ENCODE assay signal across 1 cellular context in the genomic region with DNA sequence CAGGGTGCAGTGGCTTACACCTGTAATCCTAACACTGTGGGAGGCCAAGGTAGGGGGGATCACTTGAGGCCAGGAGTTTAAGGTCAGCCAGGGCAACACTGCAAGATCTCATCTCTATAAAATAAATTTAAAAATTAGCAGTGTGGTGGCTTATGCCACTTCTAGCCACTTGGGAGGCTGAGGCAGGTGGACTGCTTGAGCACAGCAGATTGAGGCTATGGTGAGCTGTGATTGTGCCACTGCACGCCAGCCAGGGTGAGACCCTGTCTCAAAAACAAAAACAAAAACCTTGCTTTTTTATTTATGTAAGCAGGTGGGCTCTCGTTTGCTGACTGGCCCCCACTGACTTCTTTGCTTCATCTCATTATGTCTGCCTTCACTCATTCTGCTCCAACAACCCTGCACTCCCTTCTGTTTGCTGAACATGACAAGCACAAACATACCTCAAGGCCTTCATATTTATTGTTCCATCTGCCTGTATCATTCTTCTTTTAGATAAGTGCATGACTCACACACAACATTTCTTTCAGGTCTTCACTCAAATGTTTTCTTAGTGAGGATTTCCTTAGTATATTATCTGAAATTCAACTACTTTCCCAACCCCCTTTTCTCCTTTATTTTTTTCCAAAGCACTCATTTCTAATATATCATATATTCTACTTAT.
A peak's percentile ranks its signal among the peaks of the same experiment; 100 is the strongest.
TF ChIP-seq lines count a peak whose summit lies in the region.

No MANE protein-coding gene starts in this region.

TF ChIP-seq in HepG2, 621 proteins besides CTCF, POLR2A, EP300 and RAD21 (continues in another document):
- TF ChIP-seq ZNF546 (CRISPR knock-in tag; conservative IDR thresholded peaks at IDR 0.05) (no peak), ZNF343 (CRISPR knock-in tag; IDR thresholded peaks at IDR 0.05) (no peak), REL (CRISPR knock-in tag; conservative IDR thresholded peaks at IDR 0.05) (no peak), ZNF24 (IDR thresholded peaks at IDR 0.05) (no peak), ZBTB20 (CRISPR knock-in tag; IDR thresholded peaks at IDR 0.05; ENCODE audit: borderline replicate concordance, low read depth) (no peak), PLRG1 (conservative IDR thresholded peaks at IDR 0.05) (no peak), ETV5 (CRISPR knock-in tag; IDR thresholded peaks at IDR 0.05; ENCODE audit: borderline replicate concordance) (no peak), HOXA5 (CRISPR knock-in tag; IDR thresholded peaks at IDR 0.05) (no peak), ZNF20 (CRISPR knock-in tag; IDR thresholded peaks at IDR 0.05) (no peak), FOSL2 (CRISPR knock-in tag; IDR thresholded peaks at IDR 0.05) (peak; percentile 71), NCOA2 (CRISPR knock-in tag; IDR thresholded peaks at IDR 0.05) (0 out of 2 replicates have a peak, but pooled peaks have one; percentile 41), SATB2 (CRISPR knock-in tag; IDR thresholded peaks at IDR 0.05) (no peak), SOX5 (CRISPR knock-in tag; IDR thresholded peaks at IDR 0.05; ENCODE audit: borderline replicate concordance) (peak; percentile 65; the same call in 1 of the 2 replicates), ZNF337 (CRISPR knock-in tag; IDR thresholded peaks at IDR 0.05; ENCODE audit: borderline replicate concordance, low read depth) (no peak), HMG20A (CRISPR knock-in tag; IDR thresholded peaks at IDR 0.05; ENCODE audit: borderline replicate concordance) (peak; percentile 37; the same call in 1 of the 2 replicates), POLR2AphosphoS2 (IDR thresholded peaks at IDR 0.05; ENCODE audit: low read depth, low read length) (no peak), FOXA1 (IDR thresholded peaks at IDR 0.05) (0 out of 2 replicates have a peak, but pooled peaks have one; percentile 13), FOXA1 (CRISPR knock-in tag; IDR thresholded peaks at IDR 0.05) (peak; percentile 24; the same call in 1 of the 2 replicates), ZBTB1 (CRISPR knock-in tag; IDR thresholded peaks at IDR 0.05; ENCODE audit: borderline replicate concordance) (no peak), POGZ (CRISPR knock-in tag; IDR thresholded peaks at IDR 0.05) (no peak), FOXA3 (CRISPR knock-in tag; IDR thresholded peaks at IDR 0.05) (peak; percentile 70), MBD4 (IDR thresholded peaks at IDR 0.05; ENCODE audit: borderline replicate concordance, low read length) (no peak), ZNF670 (CRISPR knock-in tag; IDR thresholded peaks at IDR 0.05; ENCODE audit: borderline replicate concordance) (no peak), PAF1 (CRISPR knock-in tag; IDR thresholded peaks at IDR 0.05) (no peak), TCF7 (IDR thresholded peaks at IDR 0.05; ENCODE audit: low read depth) (peak; percentile 32; the same call in 1 of the 2 replicates), TCF7L2 (IDR thresholded peaks at IDR 0.05; ENCODE audit: low read depth, low read length) (no peak), ZNF225 (CRISPR knock-in tag; IDR thresholded peaks at IDR 0.05) (no peak), EED (CRISPR knock-in tag; IDR thresholded peaks at IDR 0.05) (no peak), ZNF530 (CRISPR knock-in tag; IDR thresholded peaks at IDR 0.05; ENCODE audit: low read depth) (no peak), ZNF572 (CRISPR knock-in tag; IDR thresholded peaks at IDR 0.05) (no peak), ZBTB8A (CRISPR knock-in tag; IDR thresholded peaks at IDR 0.05; ENCODE audit: borderline replicate concordance, low read depth) (no peak), ESRRA (CRISPR knock-in tag; IDR thresholded peaks at IDR 0.05; ENCODE audit: low read depth) (no peak), KDM2A (CRISPR knock-in tag; IDR thresholded peaks at IDR 0.05; ENCODE audit: borderline replicate concordance, low read depth) (no peak), GATAD2A (CRISPR knock-in tag; IDR thresholded peaks at IDR 0.05) (peak; percentile 51; the same call in 1 of the 2 replicates), ASH2L (IDR thresholded peaks at IDR 0.05; ENCODE audit: insufficient read length, low read depth, low read length) (no peak)
- TF ChIP-seq, protein P1, sequence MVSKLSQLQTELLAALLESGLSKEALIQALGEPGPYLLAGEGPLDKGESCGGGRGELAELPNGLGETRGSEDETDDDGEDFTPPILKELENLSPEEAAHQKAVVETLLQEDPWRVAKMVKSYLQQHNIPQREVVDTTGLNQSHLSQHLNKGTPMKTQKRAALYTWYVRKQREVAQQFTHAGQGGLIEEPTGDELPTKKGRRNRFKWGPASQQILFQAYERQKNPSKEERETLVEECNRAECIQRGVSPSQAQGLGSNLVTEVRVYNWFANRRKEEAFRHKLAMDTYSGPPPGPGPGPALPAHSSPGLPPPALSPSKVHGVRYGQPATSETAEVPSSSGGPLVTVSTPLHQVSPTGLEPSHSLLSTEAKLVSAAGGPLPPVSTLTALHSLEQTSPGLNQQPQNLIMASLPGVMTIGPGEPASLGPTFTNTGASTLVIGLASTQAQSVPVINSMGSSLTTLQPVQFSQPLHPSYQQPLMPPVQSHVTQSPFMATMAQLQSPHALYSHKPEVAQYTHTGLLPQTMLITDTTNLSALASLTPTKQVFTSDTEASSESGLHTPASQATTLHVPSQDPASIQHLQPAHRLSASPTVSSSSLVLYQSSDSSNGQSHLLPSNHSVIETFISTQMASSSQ (IDR thresholded peaks at IDR 0.05; ENCODE audit: low read depth) = no peak
- TF ChIP-seq, protein P1 (CRISPR knock-in tag; IDR thresholded peaks at IDR 0.05; ENCODE audit: borderline replicate concordance) = no peak
- TF ChIP-seq, protein P2, sequence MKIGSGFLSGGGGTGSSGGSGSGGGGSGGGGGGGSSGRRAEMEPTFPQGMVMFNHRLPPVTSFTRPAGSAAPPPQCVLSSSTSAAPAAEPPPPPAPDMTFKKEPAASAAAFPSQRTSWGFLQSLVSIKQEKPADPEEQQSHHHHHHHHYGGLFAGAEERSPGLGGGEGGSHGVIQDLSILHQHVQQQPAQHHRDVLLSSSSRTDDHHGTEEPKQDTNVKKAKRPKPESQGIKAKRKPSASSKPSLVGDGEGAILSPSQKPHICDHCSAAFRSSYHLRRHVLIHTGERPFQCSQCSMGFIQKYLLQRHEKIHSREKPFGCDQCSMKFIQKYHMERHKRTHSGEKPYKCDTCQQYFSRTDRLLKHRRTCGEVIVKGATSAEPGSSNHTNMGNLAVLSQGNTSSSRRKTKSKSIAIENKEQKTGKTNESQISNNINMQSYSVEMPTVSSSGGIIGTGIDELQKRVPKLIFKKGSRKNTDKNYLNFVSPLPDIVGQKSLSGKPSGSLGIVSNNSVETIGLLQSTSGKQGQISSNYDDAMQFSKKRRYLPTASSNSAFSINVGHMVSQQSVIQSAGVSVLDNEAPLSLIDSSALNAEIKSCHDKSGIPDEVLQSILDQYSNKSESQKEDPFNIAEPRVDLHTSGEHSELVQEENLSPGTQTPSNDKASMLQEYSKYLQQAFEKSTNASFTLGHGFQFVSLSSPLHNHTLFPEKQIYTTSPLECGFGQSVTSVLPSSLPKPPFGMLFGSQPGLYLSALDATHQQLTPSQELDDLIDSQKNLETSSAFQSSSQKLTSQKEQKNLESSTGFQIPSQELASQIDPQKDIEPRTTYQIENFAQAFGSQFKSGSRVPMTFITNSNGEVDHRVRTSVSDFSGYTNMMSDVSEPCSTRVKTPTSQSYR (CRISPR knock-in tag; IDR thresholded peaks at IDR 0.05; ENCODE audit: borderline replicate concordance) = no peak
- TF ChIP-seq, protein P3, sequence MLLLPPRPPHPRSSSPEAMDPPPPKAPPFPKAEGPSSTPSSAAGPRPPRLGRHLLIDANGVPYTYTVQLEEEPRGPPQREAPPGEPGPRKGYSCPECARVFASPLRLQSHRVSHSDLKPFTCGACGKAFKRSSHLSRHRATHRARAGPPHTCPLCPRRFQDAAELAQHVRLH (CRISPR knock-in tag; IDR thresholded peaks at IDR 0.05; ENCODE audit: borderline replicate concordance, low read depth) = no peak
- TF ChIP-seq, protein P4, sequence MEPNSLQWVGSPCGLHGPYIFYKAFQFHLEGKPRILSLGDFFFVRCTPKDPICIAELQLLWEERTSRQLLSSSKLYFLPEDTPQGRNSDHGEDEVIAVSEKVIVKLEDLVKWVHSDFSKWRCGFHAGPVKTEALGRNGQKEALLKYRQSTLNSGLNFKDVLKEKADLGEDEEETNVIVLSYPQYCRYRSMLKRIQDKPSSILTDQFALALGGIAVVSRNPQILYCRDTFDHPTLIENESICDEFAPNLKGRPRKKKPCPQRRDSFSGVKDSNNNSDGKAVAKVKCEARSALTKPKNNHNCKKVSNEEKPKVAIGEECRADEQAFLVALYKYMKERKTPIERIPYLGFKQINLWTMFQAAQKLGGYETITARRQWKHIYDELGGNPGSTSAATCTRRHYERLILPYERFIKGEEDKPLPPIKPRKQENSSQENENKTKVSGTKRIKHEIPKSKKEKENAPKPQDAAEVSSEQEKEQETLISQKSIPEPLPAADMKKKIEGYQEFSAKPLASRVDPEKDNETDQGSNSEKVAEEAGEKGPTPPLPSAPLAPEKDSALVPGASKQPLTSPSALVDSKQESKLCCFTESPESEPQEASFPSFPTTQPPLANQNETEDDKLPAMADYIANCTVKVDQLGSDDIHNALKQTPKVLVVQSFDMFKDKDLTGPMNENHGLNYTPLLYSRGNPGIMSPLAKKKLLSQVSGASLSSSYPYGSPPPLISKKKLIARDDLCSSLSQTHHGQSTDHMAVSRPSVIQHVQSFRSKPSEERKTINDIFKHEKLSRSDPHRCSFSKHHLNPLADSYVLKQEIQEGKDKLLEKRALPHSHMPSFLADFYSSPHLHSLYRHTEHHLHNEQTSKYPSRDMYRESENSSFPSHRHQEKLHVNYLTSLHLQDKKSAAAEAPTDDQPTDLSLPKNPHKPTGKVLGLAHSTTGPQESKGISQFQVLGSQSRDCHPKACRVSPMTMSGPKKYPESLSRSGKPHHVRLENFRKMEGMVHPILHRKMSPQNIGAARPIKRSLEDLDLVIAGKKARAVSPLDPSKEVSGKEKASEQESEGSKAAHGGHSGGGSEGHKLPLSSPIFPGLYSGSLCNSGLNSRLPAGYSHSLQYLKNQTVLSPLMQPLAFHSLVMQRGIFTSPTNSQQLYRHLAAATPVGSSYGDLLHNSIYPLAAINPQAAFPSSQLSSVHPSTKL (CRISPR knock-in tag; IDR thresholded peaks at IDR 0.05) = peak; percentile 48; the same call in 1 of the 2 replicates
- TF ChIP-seq, protein P5, sequence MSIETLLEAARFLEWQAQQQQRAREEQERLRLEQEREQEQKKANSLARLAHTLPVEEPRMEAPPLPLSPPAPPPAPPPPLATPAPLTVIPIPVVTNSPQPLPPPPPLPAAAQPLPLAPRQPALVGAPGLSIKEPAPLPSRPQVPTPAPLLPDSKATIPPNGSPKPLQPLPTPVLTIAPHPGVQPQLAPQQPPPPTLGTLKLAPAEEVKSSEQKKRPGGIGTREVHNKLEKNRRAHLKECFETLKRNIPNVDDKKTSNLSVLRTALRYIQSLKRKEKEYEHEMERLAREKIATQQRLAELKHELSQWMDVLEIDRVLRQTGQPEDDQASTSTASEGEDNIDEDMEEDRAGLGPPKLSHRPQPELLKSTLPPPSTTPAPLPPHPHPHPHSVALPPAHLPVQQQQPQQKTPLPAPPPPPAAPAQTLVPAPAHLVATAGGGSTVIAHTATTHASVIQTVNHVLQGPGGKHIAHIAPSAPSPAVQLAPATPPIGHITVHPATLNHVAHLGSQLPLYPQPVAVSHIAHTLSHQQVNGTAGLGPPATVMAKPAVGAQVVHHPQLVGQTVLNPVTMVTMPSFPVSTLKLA (IDR thresholded peaks at IDR 0.05) = no peak
- TF ChIP-seq, protein P6, sequence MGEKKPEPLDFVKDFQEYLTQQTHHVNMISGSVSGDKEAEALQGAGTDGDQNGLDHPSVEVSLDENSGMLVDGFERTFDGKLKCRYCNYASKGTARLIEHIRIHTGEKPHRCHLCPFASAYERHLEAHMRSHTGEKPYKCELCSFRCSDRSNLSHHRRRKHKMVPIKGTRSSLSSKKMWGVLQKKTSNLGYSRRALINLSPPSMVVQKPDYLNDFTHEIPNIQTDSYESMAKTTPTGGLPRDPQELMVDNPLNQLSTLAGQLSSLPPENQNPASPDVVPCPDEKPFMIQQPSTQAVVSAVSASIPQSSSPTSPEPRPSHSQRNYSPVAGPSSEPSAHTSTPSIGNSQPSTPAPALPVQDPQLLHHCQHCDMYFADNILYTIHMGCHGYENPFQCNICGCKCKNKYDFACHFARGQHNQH (CRISPR knock-in tag; IDR thresholded peaks at IDR 0.05) = no peak
- TF ChIP-seq, protein P7, sequence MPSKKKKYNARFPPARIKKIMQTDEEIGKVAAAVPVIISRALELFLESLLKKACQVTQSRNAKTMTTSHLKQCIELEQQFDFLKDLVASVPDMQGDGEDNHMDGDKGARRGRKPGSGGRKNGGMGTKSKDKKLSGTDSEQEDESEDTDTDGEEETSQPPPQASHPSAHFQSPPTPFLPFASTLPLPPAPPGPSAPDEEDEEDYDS (CRISPR knock-in tag; IDR thresholded peaks at IDR 0.05) = no peak
- TF ChIP-seq, protein P8, sequence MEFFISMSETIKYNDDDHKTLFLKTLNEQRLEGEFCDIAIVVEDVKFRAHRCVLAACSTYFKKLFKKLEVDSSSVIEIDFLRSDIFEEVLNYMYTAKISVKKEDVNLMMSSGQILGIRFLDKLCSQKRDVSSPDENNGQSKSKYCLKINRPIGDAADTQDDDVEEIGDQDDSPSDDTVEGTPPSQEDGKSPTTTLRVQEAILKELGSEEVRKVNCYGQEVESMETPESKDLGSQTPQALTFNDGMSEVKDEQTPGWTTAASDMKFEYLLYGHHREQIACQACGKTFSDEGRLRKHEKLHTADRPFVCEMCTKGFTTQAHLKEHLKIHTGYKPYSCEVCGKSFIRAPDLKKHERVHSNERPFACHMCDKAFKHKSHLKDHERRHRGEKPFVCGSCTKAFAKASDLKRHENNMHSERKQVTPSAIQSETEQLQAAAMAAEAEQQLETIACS (CRISPR knock-in tag; IDR thresholded peaks at IDR 0.05) = no peak
